In genomic region chr9:124342402-124342945, GRCh38 we compare ENCODE assay signal across 11 cellular contexts.
A peak's percentile ranks its signal among the peaks of the same experiment; 100 is the strongest.
DNase-seq lines count a peak whose midpoint lies in the region; ATAC-seq, FAIRE-seq and TF ChIP-seq lines count a peak whose summit lies in the region.
"Had no signal": no experiment of that assay in that cellular context is flagged by ENCODE, and none has a peak within 500 bp of the region (broad histone marks: within the 10 kb centered on the region; RNA-seq: fewer than 3 reads in every experiment).

No MANE protein-coding gene starts in this region.

- no peaks in the 10 kb centered on the region for H3K9me3 ChIP-seq in astrocyte (ENCODE audit: insufficient read depth, low read depth, low read length)
- peaks cover 3 to 4% (median 3%) of the 10 kb centered on the region in 3 donors for H3K9me3 ChIP-seq in skeletal muscle tissue (ENCODE audit: control insufficient read depth in 3 of 3, low read length in 3 of 3)
- no peaks in the 10 kb centered on the region for H3K9me3 ChIP-seq in HAP-1

- H4K20me1 ChIP-seq in astrocyte (ENCODE audit: insufficient read depth, low read length) = peaks cover 29% of the 10 kb centered on the region

- no peak overlapping the region for H2AFZ ChIP-seq in astrocyte (ENCODE audit: low read depth, low read length)

- H3K27ac ChIP-seq in astrocyte (ENCODE audit: low read depth, low read length) (peak overlapping the region; percentile 70), skeletal muscle tissue (ENCODE audit: low read depth, low read length) (peak overlapping the region; percentile 60)

- H3K4me1 Mint-ChIP-seq in astrocyte (ENCODE audit: low read depth, unreplicated experiment) = peaks cover 6% of the 10 kb centered on the region
- H3K4me1 Mint-ChIP-seq: naive thymus-derived CD4-positive, alpha-beta T cell had no signal

- H3K9ac ChIP-seq in astrocyte (ENCODE audit: low read length) (peak overlapping the region; percentile 54), skeletal muscle tissue (ENCODE audit: low read depth in 1 of 3, low read length in 3 of 3) (peak overlapping the region in 2 of 3 donors; percentile 30 to 62)

- H3K4me3 ChIP-seq in astrocyte (ENCODE audit: insufficient read depth, low read depth, low read length) = no peak overlapping the region
- peak overlapping the region in 2 of 3 donors; percentile 37 to 49 for H3K4me3 ChIP-seq in skeletal muscle tissue (ENCODE audit: low read length in 3 of 3)
- H3K4me3 ChIP-seq in HAP-1 = no peak overlapping the region

- H3K9me3 Mint-ChIP-seq in astrocyte (ENCODE audit: unreplicated experiment) = peaks cover 7% of the 10 kb centered on the region
- H3K9me3 Mint-ChIP-seq: T-helper 2 cell treated with Interferon-gamma antibody and Interleukin-4, amounts not matched to agents 5 μg/mL and 100 μg/mL, for 36 hours had no signal

- in situ Hi-C loops in HAP-1 (cut with MboI; ENCODE audit: low sequenced_read_pairs) = no loop called here

- H3K36me3 ChIP-seq in astrocyte (ENCODE audit: insufficient read depth, low read length) (peaks cover 13% of the 10 kb centered on the region), skeletal muscle tissue (ENCODE audit: control insufficient read depth in 3 of 3, insufficient read depth in 3 of 3, low read length in 3 of 3) (peaks cover 0 to 8% (median 8%) of the 10 kb centered on the region in 3 donors), HAP-1 (replicated peaks) (peaks cover 20% of the 10 kb centered on the region)

- peaks cover 8% of the 10 kb centered on the region for H3K79me2 ChIP-seq in astrocyte (ENCODE audit: insufficient read depth, low read length)

- peak overlapping the region; percentile 79 for H3K4me2 ChIP-seq in astrocyte (ENCODE audit: low read length)

- intact Hi-C loops in left ventricle myocardium superior (cut with micrococcal nuclease) = no loop called here

- peak; percentile 18 for TF ChIP-seq POLR2A in GM15510 (IDR thresholded peaks at IDR 0.05; ENCODE audit: borderline replicate concordance, extremely low read depth, insufficient read length)

- no peak for DNase-seq in astrocyte (ENCODE audit: low read depth)
- peak; percentile 25 for DNase-seq in left ventricle myocardium superior
- no peak for DNase-seq in HAP-1 (ENCODE audit: low spot score in 2 of 2)
- DNase-seq in DMS79 treated with DMSO at 0.1 percent for 48 hours (lab: John Stamatoyannopoulos, UW) = no peak
- DNase-seq in CD1c-positive myeloid dendritic cell (ENCODE audit: extremely low spot score) = no peak
- DNase-seq: naive thymus-derived CD4-positive, alpha-beta T cell; stimulated activated CD4-positive, alpha-beta T cell treated with anti-CD3 and anti-CD28 coated beads, Interleukin-2, amount 100 ng/mL, for 24 hours had no signal

- no peak for ATAC-seq in left ventricle myocardium superior
- ATAC-seq in GM21447 (IDR thresholded peaks at IDR 0.05; ENCODE audit: unreplicated experiment) = no peak
- ATAC-seq: naive thymus-derived CD4-positive, alpha-beta T cell had no signal

- FAIRE-seq in astrocyte (lab: Jason Lieb, UNC) = no peak

- peaks cover 17% of the 10 kb centered on the region for H3K4me1 ChIP-seq in astrocyte (ENCODE audit: insufficient read depth, low read length)
- H3K4me1 ChIP-seq in skeletal muscle tissue (ENCODE audit: control insufficient read depth in 3 of 3, insufficient read depth in 3 of 3, low read length in 3 of 3) = peaks cover 11 to 21% (median 16%) of the 10 kb centered on the region in 3 donors
- H3K4me1 ChIP-seq in HAP-1 = no peaks in the 10 kb centered on the region

- no peak for TF ChIP-seq CTCF in astrocyte (IDR thresholded peaks at IDR 0.05; ENCODE audit: insufficient read depth, low read depth, low read length)

- H3K4me3 Mint-ChIP-seq in astrocyte (ENCODE audit: unreplicated experiment) = no peak overlapping the region
- H3K4me3 Mint-ChIP-seq: naive thymus-derived CD4-positive, alpha-beta T cell; T-helper 2 cell treated with Interferon-gamma antibody and Interleukin-4, amounts not matched to agents 5 μg/mL and 100 μg/mL, for 36 hours had no signal

- no peaks in the 10 kb centered on the region for H3K27me3 Mint-ChIP-seq in astrocyte (ENCODE audit: low read depth, unreplicated experiment)
- H3K27me3 Mint-ChIP-seq: naive thymus-derived CD4-positive, alpha-beta T cell had no signal

- no peak overlapping the region for H3K27ac Mint-ChIP-seq in astrocyte (ENCODE audit: unreplicated experiment)
- H3K27ac Mint-ChIP-seq: T-helper 2 cell treated with Interferon-gamma antibody and Interleukin-4, amounts not matched to agents 5 μg/mL and 100 μg/mL, for 36 hours had no signal

- H3K27me3 ChIP-seq in astrocyte (ENCODE audit: insufficient read depth, low read length) (no peaks in the 10 kb centered on the region), skeletal muscle tissue (ENCODE audit: control insufficient read depth in 3 of 3, insufficient read depth in 3 of 3, low read length in 3 of 3) (peaks cover 0 to 15% (median 0%) of the 10 kb centered on the region in 3 donors), HAP-1 (ENCODE audit: low read depth) (no peaks in the 10 kb centered on the region)

- H3K36me3 Mint-ChIP-seq in astrocyte (ENCODE audit: low read depth, unreplicated experiment) = peaks cover 25% of the 10 kb centered on the region
- H3K36me3 Mint-ChIP-seq: naive thymus-derived CD4-positive, alpha-beta T cell had no signal

Comparison
In these comparisons a context has a peak if more than half of its experiments do, and no peak if none do; other contexts are left out.
1. H3K4me3 ChIP-seq: peak in skeletal muscle tissue (2 of 3); none in astrocyte (single experiment) and HAP-1 (single experiment).